8 cellular contexts compared by ENCODE assay signal in the genomic region with DNA sequence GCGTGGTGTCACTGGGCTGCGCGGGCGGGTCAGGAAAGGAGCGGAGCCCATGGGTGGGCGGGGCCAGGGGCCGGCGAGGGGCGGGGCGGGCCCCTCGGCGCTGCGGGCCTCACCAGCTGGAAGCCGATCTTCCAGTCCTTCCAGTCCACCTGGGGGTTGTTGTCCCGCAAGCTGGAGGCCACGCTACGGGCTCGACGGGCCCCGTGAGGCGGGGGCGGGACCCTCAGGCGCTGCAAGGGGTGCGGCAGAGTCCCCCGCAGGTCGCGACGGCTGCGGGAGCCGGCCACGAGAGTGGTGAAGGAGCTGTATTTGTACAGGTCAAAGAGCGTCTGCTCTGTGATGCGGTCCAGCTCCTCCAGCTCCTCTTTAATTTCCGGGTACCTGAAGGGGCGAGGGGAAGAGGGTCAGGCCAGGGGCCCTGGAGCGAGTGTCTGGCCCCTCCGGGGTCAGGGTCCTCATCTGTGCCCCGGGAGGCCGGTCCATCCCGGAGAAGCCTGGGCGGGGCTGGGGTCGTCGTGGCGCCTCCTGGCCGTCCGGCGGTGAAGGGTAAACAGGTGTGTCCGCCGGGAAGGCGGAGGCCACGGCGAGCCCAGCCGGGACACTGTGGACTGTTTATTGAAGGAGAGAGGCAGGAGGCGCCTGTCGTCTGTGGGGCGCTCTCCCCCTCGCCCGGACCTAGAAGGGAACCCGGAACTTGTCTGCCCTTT. TPM values are rescaled to one million over a fixed set of nuclear protein-coding genes. Genes with fewer than 3 reads are reported as not detected.
DNase-seq lines count a peak whose midpoint lies in the region; ATAC-seq and TF ChIP-seq lines count a peak whose summit lies in the region.

No MANE protein-coding gene starts in this region.

- H3K4me1 ChIP-seq in SJSA1 (replicated peaks) = peaks cover 9% of the 10 kb centered on the region; the same call in 1 of the 2 replicates

- no peak for TF ChIP-seq CTCF in retinal pigment epithelial cell (conservative IDR thresholded peaks at IDR 0.05; ENCODE audit: low read depth, low read length)

- peak overlapping the region; percentile 19; the same call in 1 of the 2 replicates for H3K4me3 ChIP-seq in SJSA1
- H3K4me3 ChIP-seq in retinal pigment epithelial cell (ENCODE audit: low read length) = peak overlapping the region; percentile 51

- TF ChIP-seq POLR2A in GM18526 (IDR thresholded peaks at IDR 0.05; ENCODE audit: extremely low read depth, insufficient read length) = peak; percentile 26

- intact Hi-C loops in cardiac septum (cut with DNase I) = no loop called here

- DNase-seq in SJSA1 (ENCODE audit: low read depth in 1 of 2, low spot score in 2 of 2) = no peak
- peak; percentile 73 for DNase-seq in activated naive CD4-positive, alpha-beta T cell treated with anti-CD3 and anti-CD28 coated beads, Interleukin-2, amount 50 U/mL, for 16 hours
- peak; percentile 90 for DNase-seq in cardiac septum (ENCODE audit: low spot score)
- no peak for DNase-seq in retinal pigment epithelial cell (ENCODE audit: low read depth)
- no peak for DNase-seq in NCI-H2107 treated with DMSO at 0.1 percent for 48 hours (lab: John Stamatoyannopoulos, UW; ENCODE audit: unreplicated experiment)
- DNase-seq in DMS 273 treated with DMSO at 0.1 percent for 48 hours (lab: John Stamatoyannopoulos, UW) = no peak

- no peak overlapping the region for H3K27ac ChIP-seq in SJSA1

- H3K36me3 ChIP-seq in SJSA1 = no peaks in the 10 kb centered on the region

- no peaks in the 10 kb centered on the region for H3K27me3 ChIP-seq in SJSA1 (replicated peaks)

- no peak for ATAC-seq in HG03045 (IDR thresholded peaks at IDR 0.05; ENCODE audit: unreplicated experiment)

- H3K9me3 ChIP-seq in SJSA1 (replicated peaks) = no peaks in the 10 kb centered on the region

RNA-seq across cellular contexts. Expression of gene SCNN1A, which starts 11.9 kb away (rescaled TPM):
- 0.18 and 4.7 TPM in 2 replicates for total RNA-seq in SJSA1 (2014; rRNA removed; shearing (Covaris generic))
- total RNA-seq in cardiac septum = 0.46 TPM

RNA-seq across cellular contexts. Expression of gene LTBR, which starts 20.5 kb away (rescaled TPM):
- total RNA-seq in SJSA1 (2014; rRNA removed; shearing (Covaris generic)) = 102 and 106 TPM in 2 replicates
- 29.4 TPM for total RNA-seq in cardiac septum

RNA-seq across cellular contexts. Expression of gene TNFRSF1A, which starts 21.6 kb away (rescaled TPM):
- total RNA-seq in SJSA1 (2014; rRNA removed; shearing (Covaris generic)) = 109 and 132 TPM in 2 replicates
- total RNA-seq in cardiac septum = 60.0 TPM

RNA-seq across cellular contexts. Expression of gene PLEKHG6, which starts 53.0 kb away (rescaled TPM):
- total RNA-seq in SJSA1 (2014; rRNA removed; shearing (Covaris generic)) = 0.08 TPM in 1 of 2 replicates, not detected in the other
- total RNA-seq in cardiac septum = 0.30 TPM

Comparison
In these comparisons a context has a peak if more than half of its experiments do, and no peak if none do; other contexts are left out.
1. DNase-seq: peak in activated naive CD4-positive, alpha-beta T cell treated with anti-CD3 and anti-CD28 coated beads, Interleukin-2, amount 50 U/mL, for 16 hours (single experiment) and cardiac septum (single experiment); none in SJSA1 (0 of 2), retinal pigment epithelial cell (single experiment), NCI-H2107 treated with DMSO at 0.1 percent for 48 hours (single experiment) and DMS 273 treated with DMSO at 0.1 percent for 48 hours (single experiment).